Comparison of ENCODE assay signal across 25 cellular contexts in genomic region chr1:20950689-20951088, GRCh38.
"Had no signal": no experiment of that assay in that cellular context is flagged by ENCODE, and none has a peak within 500 bp of the region (broad histone marks: within the 10 kb centered on the region; RNA-seq: fewer than 3 reads in every experiment).

No MANE protein-coding gene starts in this region.

- ATAC-seq: activated CD8-positive, alpha-beta memory T cell treated with anti-CD3 and anti-CD28 coated beads, Interleukin-2, amount 10 ng/mL, durations not matched to agents 7 days and 5 days; left lung; mucosa of descending colon had no signal

- H3K27ac ChIP-seq: thyroid gland had no signal

- DNase-seq: activated B cell treated with CpG ODN at 0.5 μM for 24 hours; activated CD4-positive, alpha-beta memory T cell treated with anti-CD3 and anti-CD28 coated beads, Interleukin-2, amount 10 ng/mL, durations not matched to agents 7 days and 5 days; activated CD4-positive, alpha-beta T cell treated with anti-CD3 and anti-CD28 coated beads for 48 hours; activated CD8-positive, alpha-beta memory T cell treated with anti-CD3 and anti-CD28 coated beads, Interleukin-2, amount 10 ng/mL, durations not matched to agents 7 days and 5 days; activated naive CD4-positive, alpha-beta T cell treated with anti-CD3 and anti-CD28 coated beads for 36 hours; activated T-cell treated with anti-CD3 and anti-CD28 coated beads, Interleukin-2, amount 50 U/mL, for 1 hour; aorta; cerebellar nuclear complex; cortex of kidney; foreskin melanocyte; glutamatergic neuron; hippocampal formation; kidney; left lung; mucosa of descending colon; naive B cell; stimulated activated CD4-positive, alpha-beta T cell treated with anti-CD3 and anti-CD28 coated beads, Interleukin-12 subunit alpha, Interleukin-12 subunit beta, amount 100 ng/mL, for 4 hours; stimulated activated CD4-positive, alpha-beta T cell treated with anti-CD3 and anti-CD28 coated beads, Interleukin-1b, Interleukin-23, amount 100 ng/mL, for 48 hours; stimulated activated CD8-positive, alpha-beta memory T cell treated with anti-CD3 and anti-CD28 coated beads, Interleukin-4, amount 100 ng/mL, for 48 hours; stimulated activated naive CD4-positive, alpha-beta T cell; thyroid gland had no signal

- H3K36me3 ChIP-seq: thyroid gland had no signal

- H3K4me3 Mint-ChIP-seq: activated B cell treated with CpG ODN at 0.5 μM for 24 hours; activated CD4-positive, alpha-beta memory T cell treated with anti-CD3 and anti-CD28 coated beads, Interleukin-2, amount 10 ng/mL, durations not matched to agents 7 days and 5 days; activated CD8-positive, alpha-beta memory T cell treated with anti-CD3 and anti-CD28 coated beads, Interleukin-2, amount 10 ng/mL, durations not matched to agents 7 days and 5 days; activated naive CD4-positive, alpha-beta T cell treated with anti-CD3 and anti-CD28 coated beads for 36 hours; memory B cell; naive B cell; T-helper 2 cell treated with Interferon-gamma antibody and Interleukin-4, amounts not matched to agents 5 μg/mL and 100 μg/mL, for 36 hours had no signal

- H3K4me1 ChIP-seq: thyroid gland had no signal

- H3K27me3 ChIP-seq: left lung, thyroid gland had no signal

- H3K4me3 ChIP-seq: left lung, mucosa of descending colon, thyroid gland had no signal

- FAIRE-seq: endothelial cell of umbilical vein, kidney had no signal

- H3K27me3 Mint-ChIP-seq: activated B cell treated with CpG ODN at 0.5 μM for 24 hours; activated CD4-positive, alpha-beta memory T cell treated with anti-CD3 and anti-CD28 coated beads, Interleukin-2, amount 10 ng/mL, durations not matched to agents 7 days and 5 days; activated CD8-positive, alpha-beta memory T cell treated with anti-CD3 and anti-CD28 coated beads, Interleukin-2, amount 10 ng/mL, durations not matched to agents 7 days and 5 days; memory B cell; naive B cell had no signal

- H3K4me1 Mint-ChIP-seq: activated CD4-positive, alpha-beta memory T cell treated with anti-CD3 and anti-CD28 coated beads, Interleukin-2, amount 10 ng/mL, durations not matched to agents 7 days and 5 days had no signal

- H3K27ac Mint-ChIP-seq: activated B cell treated with CpG ODN at 0.5 μM for 24 hours; activated CD4-positive, alpha-beta memory T cell treated with anti-CD3 and anti-CD28 coated beads, Interleukin-2, amount 10 ng/mL, durations not matched to agents 7 days and 5 days; activated CD8-positive, alpha-beta memory T cell treated with anti-CD3 and anti-CD28 coated beads, Interleukin-2, amount 10 ng/mL, durations not matched to agents 7 days and 5 days; activated naive CD4-positive, alpha-beta T cell treated with anti-CD3 and anti-CD28 coated beads for 36 hours; activated T-helper 2 cell treated with anti-CD3 and anti-CD28 coated beads, Interferon-gamma antibody, Interleukin-2, Interleukin-4, amounts not matched to agents 10 μg/mL and 5 μg/mL and 100 μg/mL, durations not matched to agents 14 hours and 24 hours and 36 hours; memory B cell; T-helper 2 cell treated with Interferon-gamma antibody and Interleukin-4, amounts not matched to agents 5 μg/mL and 100 μg/mL, for 36 hours had no signal

- H3K9me3 ChIP-seq: left lung, mucosa of descending colon, thyroid gland had no signal

- H3K9me3 Mint-ChIP-seq: activated B cell treated with CpG ODN at 0.5 μM for 24 hours; activated CD4-positive, alpha-beta memory T cell treated with anti-CD3 and anti-CD28 coated beads, Interleukin-2, amount 10 ng/mL, durations not matched to agents 7 days and 5 days; activated naive CD4-positive, alpha-beta T cell treated with anti-CD3 and anti-CD28 coated beads for 36 hours; activated T-helper 2 cell treated with anti-CD3 and anti-CD28 coated beads, Interferon-gamma antibody, Interleukin-2, Interleukin-4, amounts not matched to agents 10 μg/mL and 5 μg/mL and 100 μg/mL, durations not matched to agents 14 hours and 24 hours and 36 hours; memory B cell; naive B cell; T-helper 2 cell treated with Interferon-gamma antibody and Interleukin-4, amounts not matched to agents 5 μg/mL and 100 μg/mL, for 36 hours had no signal
